In the genomic region with DNA sequence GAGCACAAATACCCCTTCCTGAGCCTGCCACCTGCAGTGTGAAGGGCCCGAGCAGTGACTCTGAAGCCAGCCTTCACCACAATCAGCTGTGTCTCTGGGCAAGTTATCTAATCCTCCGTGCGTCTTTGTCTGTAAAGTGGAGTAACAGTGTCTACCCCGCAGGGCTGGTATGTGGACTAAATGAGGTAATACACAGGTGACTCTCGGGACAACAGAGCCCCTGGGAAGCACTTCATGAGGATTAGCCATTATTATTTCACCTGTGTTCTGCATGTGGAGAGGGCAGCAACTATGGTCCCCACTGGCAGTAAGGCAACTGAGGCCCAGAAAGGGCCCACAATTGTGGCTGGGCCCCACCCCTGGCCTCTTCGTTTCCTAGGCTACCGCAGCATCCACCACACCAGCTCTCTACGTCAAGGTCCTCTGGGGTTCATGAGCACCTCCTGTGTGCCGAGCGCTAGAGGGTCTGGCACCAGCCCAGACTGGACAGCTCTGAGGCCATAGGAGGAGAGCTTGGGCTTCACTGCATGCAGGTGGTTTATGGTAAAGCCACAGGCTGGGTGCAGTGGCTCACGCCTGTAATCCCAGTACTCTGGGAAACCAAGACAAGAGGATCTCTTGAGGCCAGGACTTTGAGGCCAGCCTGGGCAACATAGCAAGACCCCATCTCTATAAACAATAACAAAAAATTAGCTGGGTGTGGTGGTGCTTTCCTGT, we compare ENCODE assay signal across 14 cellular contexts. TPM values are rescaled to one million over a fixed set of nuclear protein-coding genes. Genes with fewer than 3 reads are reported as not detected.
DNase-seq lines count a peak whose midpoint lies in the region; ATAC-seq and TF ChIP-seq lines count a peak whose summit lies in the region.
"Had no signal": no experiment of that assay in that cellular context is flagged by ENCODE, and none has a peak within 500 bp of the region (broad histone marks: within the 10 kb centered on the region; RNA-seq: fewer than 3 reads in every experiment).

No MANE protein-coding gene starts in this region.

- H3K27me3 ChIP-seq in BLaER1 = no peaks in the 10 kb centered on the region

- no peak overlapping the region for H3K27ac Mint-ChIP-seq in WTC11
- no peak overlapping the region for H3K27ac Mint-ChIP-seq in memory B cell

- no peak overlapping the region for H3K4me3 ChIP-seq in BLaER1
- no peak overlapping the region for H3K4me3 ChIP-seq in HEK293 (ENCODE audit: low read depth, low read length)
- no peak overlapping the region for H3K4me3 ChIP-seq in mucosa of descending colon
- H3K4me3 ChIP-seq: psoas muscle, thoracic aorta had no signal

- DNase-seq in WTC11 (ENCODE audit: low spot score) = no peak
- no peak for DNase-seq in memory B cell (ENCODE audit: low spot score in 2 of 2)
- no peak for DNase-seq in H4 (ENCODE audit: low spot score)
- no peak for DNase-seq in dedifferentiated amniotic fluid mesenchymal stem cell (ENCODE audit: extremely low spot score)
- no peak for DNase-seq in mucosa of descending colon
- DNase-seq: Karpas-422, kidney glomerular epithelial cell, NCI-H1417 treated with DMSO at 0.1 percent for 48 hours, NCI-H526, psoas muscle had no signal

- CTCF ChIA-PET in HEK293 (lab: Yijun Ruan, JAX) (interaction anchor here (0.6 kb wide), 1 partner anchor 1004 kb away, joined by 3 read pairs; no protein-coding TSS in a partner anchor), WTC11 (lab: Charles Lee) (interaction anchor here (2.3 kb wide), 1 partner anchor 24 kb away, joined by 10 read pairs; no protein-coding TSS in a partner anchor)

- no peak for TF ChIP-seq CTCF in HEK293 (tag by site-specific recombination; IDR thresholded peaks at IDR 0.05)
- TF ChIP-seq CTCF in WTC11 (IDR thresholded peaks at IDR 0.05) = no peak
- no peak for TF ChIP-seq CTCF in mucosa of descending colon (IDR thresholded peaks at IDR 0.05)

- intact Hi-C loops in mucosa of descending colon (cut with DNase I, micrococcal nuclease) = no loop called here

- no peak overlapping the region for H3K4me3 Mint-ChIP-seq in WTC11
- H3K4me3 Mint-ChIP-seq in memory B cell = peak overlapping the region; percentile 22

- H3K36me3 ChIP-seq in BLaER1 (no peaks in the 10 kb centered on the region), HEK293 (ENCODE audit: control insufficient read depth in 2 of 2, insufficient read depth in 1 of 2, low read length in 2 of 2) (no peaks in the 10 kb centered on the region), mucosa of descending colon (ENCODE audit: low read depth) (no peaks in the 10 kb centered on the region)
- H3K36me3 ChIP-seq: thoracic aorta had no signal

- H3K4me2 ChIP-seq in BLaER1 = peak overlapping the region; percentile 76

- POLR2A ChIA-PET in HEK293 (lab: Yijun Ruan, JAX) = no interaction called here
- POLR2A ChIA-PET in WTC11 (lab: Charles Lee) = no interaction called here

- H3K4me1 ChIP-seq in BLaER1 (peaks cover 65% of the 10 kb centered on the region), HEK293 (ENCODE audit: control insufficient read depth, insufficient read depth, low read length) (no peaks in the 10 kb centered on the region), mucosa of descending colon (ENCODE audit: low read depth) (no peaks in the 10 kb centered on the region)
- H3K4me1 ChIP-seq: psoas muscle had no signal

- H3K9me3 ChIP-seq in BLaER1 (no peaks in the 10 kb centered on the region), HEK293 (ENCODE audit: control insufficient read depth, insufficient read depth, low read depth, low read length) (no peaks in the 10 kb centered on the region), mucosa of descending colon (no peaks in the 10 kb centered on the region)
- H3K9me3 ChIP-seq: psoas muscle, thoracic aorta had no signal

- H3K9ac ChIP-seq in BLaER1 = peak overlapping the region; percentile 57; the same call in 1 of the 2 replicates

- no peaks in the 10 kb centered on the region for H3K4me1 Mint-ChIP-seq in WTC11
- H3K4me1 Mint-ChIP-seq in memory B cell = peaks cover 31% of the 10 kb centered on the region

- no peaks in the 10 kb centered on the region for H4K20me1 ChIP-seq in BLaER1

- H3K36me3 Mint-ChIP-seq in WTC11 = no peaks in the 10 kb centered on the region
- H3K36me3 Mint-ChIP-seq in memory B cell = peaks cover 14% of the 10 kb centered on the region

- H3K9me3 Mint-ChIP-seq in WTC11 (no peaks in the 10 kb centered on the region), memory B cell (no peaks in the 10 kb centered on the region)

- ATAC-seq in WTC11 (no peak), memory B cell (ENCODE audit: low read depth) (no peak), mucosa of descending colon (no peak), GM19035 (IDR thresholded peaks at IDR 0.05; ENCODE audit: unreplicated experiment) (no peak)
- ATAC-seq: psoas muscle had no signal

- H3K27ac ChIP-seq in BLaER1 = peak overlapping the region; percentile 83
- H3K27ac ChIP-seq in HEK293 (ENCODE audit: extremely low read depth, low read depth, low read length) = no peak overlapping the region
- H3K27ac ChIP-seq: psoas muscle, thoracic aorta had no signal

- H3K27me3 Mint-ChIP-seq in WTC11 (ENCODE audit: low read depth) (peaks cover 32% of the 10 kb centered on the region), memory B cell (no peaks in the 10 kb centered on the region)

TF ChIP-seq in HEK293, 187 proteins besides CTCF, POLR2A, EP300 and RAD21:
- TF ChIP-seq ZNF664 (tag by site-specific recombination; IDR thresholded peaks at IDR 0.05) (0 out of 2 replicates have a peak, but pooled peaks have one; percentile 31), GFI1B (tag by site-specific recombination; IDR thresholded peaks at IDR 0.05) (no peak), ZNF121 (tag by site-specific recombination; IDR thresholded peaks at IDR 0.05) (peak; percentile 89)

TF ChIP-seq in WTC11, 78 proteins besides CTCF, POLR2A, EP300 and RAD21:
- TF ChIP-seq ZNF121 (CRISPR knock-in tag; IDR thresholded peaks at IDR 0.05) (peak; percentile 55; the same call in 1 of the 2 replicates), RELA (CRISPR knock-in tag; IDR thresholded peaks at IDR 0.05; ENCODE audit: borderline replicate concordance) (no peak)

RNA-seq across cellular contexts. Expression of a gene that starts 41.3 kb away (rescaled TPM):
- 61.9 to 69.5 TPM (median 66.6 TPM) in 3 replicates for total RNA-seq in WTC11 (2021)
- 53.0 and 61.1 TPM in 2 replicates for total RNA-seq in H4 (2014; rRNA removed; shearing (Covaris generic))
- 1 to 10 TPM; 1.3 to 6.5 (median 1.4) TPM for total RNA-seq in mucosa of descending colon
